17 cellular contexts compared by ENCODE assay signal in the genomic region with DNA sequence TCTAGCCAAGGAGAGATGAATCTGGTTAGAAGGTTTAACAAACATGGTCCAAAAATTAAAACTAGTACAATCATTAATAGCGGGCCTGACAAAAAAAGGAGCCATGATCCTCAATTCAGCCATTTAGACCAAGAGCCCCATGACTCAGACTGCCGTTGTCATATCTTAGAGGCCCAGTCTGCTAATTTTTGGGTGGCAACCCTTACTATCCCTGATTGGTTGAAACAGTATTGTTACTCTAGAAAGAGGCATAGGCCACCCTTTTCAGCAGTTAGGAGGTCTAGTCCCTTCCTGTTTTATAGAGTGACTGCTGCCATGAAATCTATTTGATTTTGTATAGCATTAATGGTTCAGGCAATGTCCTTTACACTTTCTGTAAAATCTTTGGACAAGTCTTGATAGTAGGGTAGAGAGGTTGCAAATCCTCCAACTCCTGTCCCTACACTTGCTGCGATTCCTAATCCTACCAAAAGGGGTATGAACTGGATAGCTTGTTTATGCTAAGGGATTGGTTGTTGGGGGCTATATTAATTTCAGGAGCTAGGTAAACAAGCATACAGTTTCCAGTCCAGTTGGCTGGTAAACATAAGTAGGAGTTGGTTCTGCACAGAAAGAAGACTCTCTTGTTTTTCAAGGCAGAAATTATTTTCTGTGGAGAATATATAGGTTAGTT.
"Had no signal": no experiment of that assay in that cellular context is flagged by ENCODE, and none has a peak within 500 bp of the region (broad histone marks: within the 10 kb centered on the region; RNA-seq: fewer than 3 reads in every experiment).

No MANE protein-coding gene starts in this region.

- H3K27me3 Mint-ChIP-seq: activated CD8-positive, alpha-beta T cell treated with anti-CD3 and anti-CD28 coated beads for 36 hours; central memory CD8-positive, alpha-beta T cell had no signal

- DNase-seq: activated CD4-positive, alpha-beta T cell treated with anti-CD3 and anti-CD28 coated beads for 48 hours; activated CD8-positive, alpha-beta T cell treated with anti-CD3 and anti-CD28 coated beads for 36 hours; activated effector memory CD4-positive, alpha-beta T cell treated with anti-CD3 and anti-CD28 coated beads, Interleukin-2, amount 50 U/mL, for 16 hours; activated T-cell treated with anti-CD3 and anti-CD28 coated beads, Interleukin-2, amount 50 U/mL, for 4 hours; effector CD4-positive, alpha-beta T cell; foreskin keratinocyte; glutamatergic neuron; right cardiac atrium; stimulated activated CD4-positive, alpha-beta T cell treated with anti-CD3 and anti-CD28 coated beads, Interleukin-4, amount 100 ng/mL, for 4 hours; stimulated activated CD8-positive, alpha-beta memory T cell treated with anti-CD3 and anti-CD28 coated beads, Interleukin-4, amount 100 ng/mL, for 48 hours; stimulated activated naive CD8-positive, alpha-beta T cell treated with anti-CD3 and anti-CD28 coated beads, Interleukin-15, Interleukin-2, amounts not matched to agents 100 U/mL and 50 U/mL, for 24 hours; transverse colon had no signal

- ATAC-seq: activated CD8-positive, alpha-beta T cell treated with anti-CD3 and anti-CD28 coated beads for 36 hours; activated naive CD4-positive, alpha-beta T cell treated with anti-CD3 and anti-CD28 coated beads, Interleukin-2, amount 50 U/mL, for 72 hours; activated T-cell treated with anti-CD3 and anti-CD28 coated beads, Interleukin-2, amount 50 U/mL, for 4 hours; foreskin keratinocyte; right cardiac atrium; stimulated activated naive CD8-positive, alpha-beta T cell treated with anti-CD3 and anti-CD28 coated beads, Interleukin-15, Interleukin-2, amounts not matched to agents 100 U/mL and 50 U/mL, for 24 hours had no signal

- H3K4me1 Mint-ChIP-seq: central memory CD8-positive, alpha-beta T cell had no signal

- H3K36me3 ChIP-seq: prostate gland, transverse colon had no signal

- H3K4me3 Mint-ChIP-seq: activated CD8-positive, alpha-beta T cell treated with anti-CD3 and anti-CD28 coated beads for 36 hours; activated T-cell treated with anti-CD3 and anti-CD28 coated beads, Interleukin-2, amount 50 U/mL, for 4 hours; central memory CD8-positive, alpha-beta T cell had no signal

- H3K4me1 ChIP-seq: prostate gland, transverse colon had no signal

- H3K9me3 ChIP-seq: prostate gland, transverse colon had no signal

- H3K4me3 ChIP-seq: coronary artery, prostate gland, skin epidermis, transverse colon had no signal

- H3K36me3 Mint-ChIP-seq: activated naive CD4-positive, alpha-beta T cell treated with anti-CD3 and anti-CD28 coated beads, Interleukin-2, amount 50 U/mL, for 72 hours had no signal

- H3K27ac ChIP-seq: coronary artery, prostate gland, skin epidermis, transverse colon had no signal

- H3K27me3 ChIP-seq: foreskin keratinocyte, transverse colon had no signal

- H3K27ac Mint-ChIP-seq: activated CD8-positive, alpha-beta T cell treated with anti-CD3 and anti-CD28 coated beads for 36 hours; activated naive CD4-positive, alpha-beta T cell treated with anti-CD3 and anti-CD28 coated beads, Interleukin-2, amount 50 U/mL, for 72 hours had no signal
